ENCODE assay signal across 12 cellular contexts in genomic region chr1:31683997-31684396, GRCh38. TPM values are rescaled to one million over a fixed set of nuclear protein-coding genes. Genes with fewer than 3 reads are reported as not detected.
DNase-seq lines count a peak whose midpoint lies in the region; ATAC-seq and TF ChIP-seq lines count a peak whose summit lies in the region.
"Had no signal": no experiment of that assay in that cellular context is flagged by ENCODE, and none has a peak within 500 bp of the region (broad histone marks: within the 10 kb centered on the region; RNA-seq: fewer than 3 reads in every experiment).

No MANE protein-coding gene starts in this region.

- no peak overlapping the region for H2AFZ ChIP-seq in HCT116 (ENCODE audit: low read depth, low read length, poor library complexity, severe bottlenecking)

- BruUV-seq in HCT116 (replicated peaks; lab: Mats Ljungman, UMichigan) = no TSS peak

- H3K4me2 ChIP-seq in HCT116 (ENCODE audit: low read length) = no peak overlapping the region

- intact Hi-C loops in HCT116 (cut with micrococcal nuclease) = no loop called here
- intact Hi-C loops in right lobe of liver (cut with DNase I) = no loop called here

- TF ChIP-seq RAD21 in HCT116 (IDR thresholded peaks at IDR 0.05; ENCODE audit: low read depth) = no peak; the same call in 1 of the 2 replicates

- no peaks in the 10 kb centered on the region for H3K9me2 ChIP-seq in HCT116 (ENCODE audit: insufficient read depth)

- H3K27me3 ChIP-seq in BE2C (no peaks in the 10 kb centered on the region), HCT116 (ENCODE audit: insufficient read depth, low read length) (no peaks in the 10 kb centered on the region), right lobe of liver (no peaks in the 10 kb centered on the region)

- no peaks in the 10 kb centered on the region for H3K79me2 ChIP-seq in HCT116 (ENCODE audit: insufficient read depth, low read length)

- H3K4me3 ChIP-seq in BE2C (ENCODE audit: low read depth, low read length) (no peak overlapping the region), HCT116 (replicated peaks in 1 of 2; ENCODE audit: low read depth in 1 of 2, low read length in 2 of 2) (no peak overlapping the region), astrocyte of the cerebellum (ENCODE audit: low read depth, low read length) (no peak overlapping the region), right lobe of liver (no peak overlapping the region)

- no peaks in the 10 kb centered on the region for H4K20me1 ChIP-seq in HCT116 (ENCODE audit: insufficient read depth)

- in situ Hi-C loops in astrocyte of the cerebellum (cut with HindIII; ENCODE audit: low sequenced_read_pairs) = no loop called here

- H3K4me1 ChIP-seq in BE2C (no peaks in the 10 kb centered on the region), HCT116 (ENCODE audit: control insufficient read depth in 1 of 2, insufficient read depth in 2 of 2, low read length in 2 of 2) (peaks cover 0 to 12% of the 10 kb centered on the region in 2 experiments; a peak in 2 of 4 replicates), right lobe of liver (no peaks in the 10 kb centered on the region)

- POLR2A ChIA-PET in HCT116 (lab: Charles Lee) = no interaction called here

- H3K27ac ChIP-seq in HCT116 (ENCODE audit: low read depth, low read length) = no peak overlapping the region
- no peak overlapping the region for H3K27ac ChIP-seq in right lobe of liver

- TF ChIP-seq POLR2A in HCT116 (IDR thresholded peaks at IDR 0.05; ENCODE audit: borderline replicate concordance, extremely low read depth, insufficient read depth, insufficient read length) (no peak), right lobe of liver (IDR thresholded peaks at IDR 0.05) (no peak)

- DNase-seq in BE2C (peak; percentile 28), HCT116 (ENCODE audit: low read depth, low spot score) (no peak), astrocyte of the cerebellum (ENCODE audit: low read depth) (no peak), right lobe of liver (no peak), SHP77 treated with DMSO at 0.1 percent for 48 hours (lab: John Stamatoyannopoulos, UW) (no peak), NCI-H128 (lab: John Stamatoyannopoulos, UW; ENCODE audit: unreplicated experiment) (no peak)
- no peak for DNase-seq in activated naive CD4-positive, alpha-beta T cell treated with Interleukin-2 at 50 U/mL for 16 hours
- DNase-seq: caudate nucleus; left cardiac atrium; NCI-H1105; stimulated activated CD4-positive, alpha-beta T cell treated with anti-CD3 and anti-CD28 coated beads, Interleukin-4, amount 100 ng/mL, for 24 hours had no signal

- CTCF ChIA-PET in HCT116 (lab: Charles Lee) = interaction anchor here (1.2 to 1.5 kb wide), 2 partner anchors 24 to 105 kb away, joined by 3 read pairs; no protein-coding TSS in a partner anchor

- WGBS in right lobe of liver (ENCODE audit: insufficient coverage, low coverage, low lambda C conversion rate, missing lambda C conversion rate) = no CpG with 5 or more reads among the region's 11 CpGs

- ATAC-seq in HCT116 = peak; percentile 97
- ATAC-seq in right lobe of liver = peak; percentile 34 to 55 (median 44)
- ATAC-seq in GM19035 (IDR thresholded peaks at IDR 0.05; ENCODE audit: unreplicated experiment) = no peak

- H3K9me3 ChIP-seq in BE2C = no peaks in the 10 kb centered on the region
- H3K9me3 ChIP-seq in HCT116 (ENCODE audit: control insufficient read depth in 1 of 2, insufficient read depth in 1 of 2, low read depth in 1 of 2, low read length in 2 of 2) = no peaks in the 10 kb centered on the region
- no peaks in the 10 kb centered on the region for H3K9me3 ChIP-seq in right lobe of liver

- no peak overlapping the region for H3K9ac ChIP-seq in HCT116 (ENCODE audit: low read length)

- RAD21 ChIA-PET in HCT116 (lab: Charles Lee; ENCODE audit: low non-redundant PET in 1 of 2, low total read pairs in 2 of 2, uncharacterized antibody in 2 of 2, unreplicated experiment in 2 of 2) = no interaction called here

- TF ChIP-seq CTCF in BE2C (IDR thresholded peaks at IDR 0.05; ENCODE audit: low read depth, low read length) = peak; percentile 40
- peak; percentile 13 to 78 (median 58); a peak in 5 of 6 replicates for TF ChIP-seq CTCF in HCT116 (IDR thresholded peaks at IDR 0.05 in 2 of 3, conservative IDR thresholded peaks at IDR 0.05 in 1 of 3; ENCODE audit: borderline replicate concordance in 1 of 3, insufficient read depth in 1 of 3, low read depth in 2 of 3, low read length in 2 of 3)
- peak; percentile 31 for TF ChIP-seq CTCF in astrocyte of the cerebellum (IDR thresholded peaks at IDR 0.05; ENCODE audit: low read depth, low read length, missing control alignments)
- peak in 3 of 4 donors; percentile 20 to 40 (median 25) for TF ChIP-seq CTCF in right lobe of liver (IDR thresholded peaks at IDR 0.05)

- H3K36me3 ChIP-seq in BE2C (no peaks in the 10 kb centered on the region), HCT116 (ENCODE audit: control insufficient read depth in 1 of 2, insufficient read depth in 2 of 2, low read length in 2 of 2) (no peaks in the 10 kb centered on the region), right lobe of liver (no peaks in the 10 kb centered on the region)

TF ChIP-seq in HCT116, 20 proteins besides CTCF, POLR2A, EP300 and RAD21:
- TF ChIP-seq ELF1 (IDR thresholded peaks at IDR 0.05; ENCODE audit: borderline replicate concordance, low read depth) = no peak
- TF ChIP-seq TCF7L2 (IDR thresholded peaks at IDR 0.05; ENCODE audit: borderline replicate concordance, extremely low read depth, insufficient read depth, insufficient read length) = no peak
- TF ChIP-seq ATF3 (IDR thresholded peaks at IDR 0.05) = no peak
- TF ChIP-seq ZNF274 (IDR thresholded peaks at IDR 0.05; ENCODE audit: low read depth, low read length) = no peak
- TF ChIP-seq YY1 (IDR thresholded peaks at IDR 0.05; ENCODE audit: extremely low read depth, insufficient replicate concordance, low read depth, low read length) = no peak
- no peak for TF ChIP-seq SP1 (IDR thresholded peaks at IDR 0.05; ENCODE audit: low read depth)
- no peak for TF ChIP-seq SIN3A (IDR thresholded peaks at IDR 0.05; ENCODE audit: low read depth)
- TF ChIP-seq REST (IDR thresholded peaks at IDR 0.05; ENCODE audit: low read depth) = no peak
- TF ChIP-seq FOSL1 (IDR thresholded peaks at IDR 0.05; ENCODE audit: low read depth) = no peak
- no peak for TF ChIP-seq EZH2 (IDR thresholded peaks at IDR 0.05)
- no peak for TF ChIP-seq EGR1 (IDR thresholded peaks at IDR 0.05; ENCODE audit: low read depth)

RNA-seq across cellular contexts. Expression of gene COL16A1, which starts 19.8 kb away (rescaled TPM):
- 3.4 TPM for polyA plus RNA-seq in BE2C (2012; ENCODE audit: insufficient read depth, insufficient read length, low read depth)
- total RNA-seq in HCT116 (2021; ENCODE audit: unreplicated experiment) (2.2 TPM), right lobe of liver (1 to 10 TPM in 5 of 6 experiments, under 1 TPM in 1; 0.73 to 3.5 (median 1.9) TPM)
- polyA plus RNA-seq in HCT116 (2012) = 1.3 and 1.5 TPM in 2 replicates

RNA-seq across cellular contexts. Expression of gene PEF1, which starts 39.3 kb away (rescaled TPM):
- polyA plus RNA-seq in BE2C (2012; ENCODE audit: insufficient read depth, insufficient read length, low read depth) = 94.0 TPM
- total RNA-seq in HCT116 (2021; ENCODE audit: unreplicated experiment) = 37.6 TPM
- polyA plus RNA-seq in HCT116 (2012) = 46.3 and 47.9 TPM in 2 replicates
- 10 to 100 TPM; 23.9 to 47.5 (median 32.5) TPM for total RNA-seq in right lobe of liver
